Comparison of ENCODE assay signal across 8 cellular contexts in genomic region chr19:9768175-9769112, GRCh38. TPM values are rescaled to one million over a fixed set of nuclear protein-coding genes. Genes with fewer than 3 reads are reported as not detected.
DNase-seq lines count a peak whose midpoint lies in the region; ATAC-seq and TF ChIP-seq lines count a peak whose summit lies in the region.

Gene ZNF846, minus strand, starts transcription at chr19:9768738. Its CDS starts 3,788 bp downstream, at chr19:9764950.

- H3K36me3 ChIP-seq in left ventricle myocardium inferior (peaks cover 13% of the 10 kb centered on the region), upper lobe of right lung (no peaks in the 10 kb centered on the region)

- DNase-seq in GM13976 (ENCODE audit: low spot score) = peak; percentile 96
- peak; percentile 78 for DNase-seq in NCI-H146 treated with DMSO at 0.1 percent for 48 hours (lab: John Stamatoyannopoulos, UW; ENCODE audit: unreplicated experiment)
- DNase-seq in T-helper 17 cell = peak; percentile 78 to 87 (median 83)
- DNase-seq in left ventricle myocardium inferior = peak; percentile 93
- DNase-seq in progenitor cell of endocrine pancreas (ENCODE audit: low spot score, unreplicated experiment) = peak; percentile 89
- peak; percentile 97 for DNase-seq in upper lobe of right lung

- peak within 1 kb of the TSS; percentile 94 for H3K4me3 Mint-ChIP-seq in T-helper 17 cell
- H3K4me3 Mint-ChIP-seq in progenitor cell of endocrine pancreas (ENCODE audit: low read depth) = peak within 1 kb of the TSS; percentile 96

- H3K27ac Mint-ChIP-seq in T-helper 17 cell = peak within 1 kb of the TSS; percentile 96
- H3K27ac Mint-ChIP-seq in progenitor cell of endocrine pancreas = peak within 1 kb of the TSS; percentile 97

- peaks cover 12% of the 10 kb centered on the region for H3K9me3 Mint-ChIP-seq in progenitor cell of endocrine pancreas (ENCODE audit: low read depth)

- H3K27ac ChIP-seq in angular gyrus (ENCODE audit: low read depth, low read length) = peak within 1 kb of the TSS; percentile 91
- H3K27ac ChIP-seq in left ventricle myocardium inferior (replicated peaks) = peak within 1 kb of the TSS; percentile 94
- H3K27ac ChIP-seq in upper lobe of right lung = peak within 1 kb of the TSS; percentile 95

- intact Hi-C loops in left ventricle myocardium inferior (cut with micrococcal nuclease) = no loop called here
- intact Hi-C loops in upper lobe of right lung (cut with DNase I) = no loop called here

- H3K27me3 ChIP-seq in left ventricle myocardium inferior (ENCODE audit: low read depth) = no peaks in the 10 kb centered on the region
- H3K27me3 ChIP-seq in upper lobe of right lung = no peaks in the 10 kb centered on the region

- peaks cover 21% of the 10 kb centered on the region for H3K4me1 ChIP-seq in left ventricle myocardium inferior
- H3K4me1 ChIP-seq in upper lobe of right lung = no peaks in the 10 kb centered on the region

- H3K36me3 Mint-ChIP-seq in T-helper 17 cell (ENCODE audit: low read depth) (peaks cover 2% of the 10 kb centered on the region), progenitor cell of endocrine pancreas (ENCODE audit: insufficient read depth) (peaks cover 35% of the 10 kb centered on the region)

- no peak for TF ChIP-seq CTCF in GM13976 (IDR thresholded peaks at IDR 0.05; ENCODE audit: borderline replicate concordance, control extremely low read depth, extremely low read depth, insufficient read depth, missing control alignments)
- TF ChIP-seq CTCF in left ventricle myocardium inferior (IDR thresholded peaks at IDR 0.05; ENCODE audit: borderline replicate concordance) = no peak
- TF ChIP-seq CTCF in progenitor cell of endocrine pancreas (IDR thresholded peaks at IDR 0.05; ENCODE audit: unreplicated experiment) = no peak
- TF ChIP-seq CTCF in upper lobe of right lung (IDR thresholded peaks at IDR 0.05) = no peak

- H3K9me3 ChIP-seq in T-helper 17 cell (ENCODE audit: control insufficient read depth, low read length, poor library complexity, severe bottlenecking) (no peaks in the 10 kb centered on the region), left ventricle myocardium inferior (replicated peaks) (peaks cover 8% of the 10 kb centered on the region), upper lobe of right lung (no peaks in the 10 kb centered on the region)

- in situ Hi-C loops in GM13976 (cut with MboI; ENCODE audit: low sequenced_read_pairs, unreplicated experiment) = no loop called here

- H3K4me3 ChIP-seq in left ventricle myocardium inferior (peak within 1 kb of the TSS; percentile 83), upper lobe of right lung (peak within 1 kb of the TSS; percentile 69)

- H3K4me1 Mint-ChIP-seq in T-helper 17 cell (peaks cover 3% of the 10 kb centered on the region), progenitor cell of endocrine pancreas (ENCODE audit: low read depth) (peaks cover 4% of the 10 kb centered on the region)

- ATAC-seq in HG02852 (IDR thresholded peaks at IDR 0.05; ENCODE audit: unreplicated experiment) = peak; percentile 97
- ATAC-seq in T-helper 17 cell = peak; percentile 95
- ATAC-seq in upper lobe of right lung = peak; percentile 100

- H3K27me3 Mint-ChIP-seq in T-helper 17 cell (no peaks in the 10 kb centered on the region), progenitor cell of endocrine pancreas (no peaks in the 10 kb centered on the region)

RNA-seq across cellular contexts. Expression of gene ZNF846, which starts in this region (rescaled TPM):
- total RNA-seq in T-helper 17 cell (10 to 100 TPM in 1 of 2 donors, 1 to 10 TPM in 1; 3.9 to 12.0 TPM), left ventricle myocardium inferior (6.9 TPM), progenitor cell of endocrine pancreas (33.3 and 34.0 TPM in 2 replicates), upper lobe of right lung (10.2 TPM)

Comparison
In these comparisons a context has a peak if more than half of its experiments do, and no peak if none do; other contexts are left out.
1. Peak in every context shown above with its lines: DNase-seq, ATAC-seq, H3K4me3 ChIP-seq and H3K27ac ChIP-seq.